10 cellular contexts compared by ENCODE assay signal in the genomic region with DNA sequence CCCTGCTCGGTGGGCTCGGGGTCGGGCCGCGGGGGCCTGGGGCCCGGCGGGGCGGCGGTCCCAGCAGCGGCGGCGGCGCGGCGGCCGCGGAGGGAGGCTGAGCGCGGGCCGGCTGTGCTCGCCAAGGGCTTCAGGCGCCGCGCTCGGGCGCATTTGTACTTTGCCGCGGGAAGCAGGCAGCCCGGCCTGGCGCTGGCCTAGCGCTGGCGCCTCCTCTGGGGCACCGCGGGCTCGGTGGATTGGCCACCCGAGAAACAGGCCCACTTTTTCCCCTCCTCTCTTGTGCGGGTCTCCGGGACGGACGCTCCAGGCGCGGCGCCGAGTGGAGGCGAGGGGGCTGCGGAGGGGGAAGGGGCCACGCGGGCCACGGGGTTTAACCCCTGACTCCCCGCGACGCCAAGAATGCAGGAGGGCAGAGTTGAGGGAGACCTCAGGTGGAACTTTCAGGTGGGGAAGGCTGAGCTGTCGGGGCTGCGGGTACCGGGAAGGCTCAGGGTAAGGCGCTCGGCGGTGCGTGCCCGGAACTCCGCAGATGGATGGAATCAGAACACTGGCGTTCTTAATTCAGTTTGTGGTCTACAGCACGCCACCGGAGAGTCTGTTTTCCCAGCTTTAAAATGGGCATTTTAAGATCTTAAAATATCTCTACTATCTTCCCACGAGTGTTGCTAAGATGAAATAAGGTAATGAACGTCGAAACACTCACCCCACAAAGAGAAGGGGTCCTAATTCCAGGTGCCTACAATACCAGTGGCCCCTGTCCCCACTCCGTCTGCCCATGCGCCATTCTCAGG. TPM values are rescaled to one million over a fixed set of nuclear protein-coding genes. Genes with fewer than 3 reads are reported as not detected.
DNase-seq lines count a peak whose midpoint lies in the region; ATAC-seq and TF ChIP-seq lines count a peak whose summit lies in the region.
"Had no signal": no experiment of that assay in that cellular context is flagged by ENCODE, and none has a peak within 500 bp of the region (broad histone marks: within the 10 kb centered on the region; RNA-seq: fewer than 3 reads in every experiment).

A gene with protein sequence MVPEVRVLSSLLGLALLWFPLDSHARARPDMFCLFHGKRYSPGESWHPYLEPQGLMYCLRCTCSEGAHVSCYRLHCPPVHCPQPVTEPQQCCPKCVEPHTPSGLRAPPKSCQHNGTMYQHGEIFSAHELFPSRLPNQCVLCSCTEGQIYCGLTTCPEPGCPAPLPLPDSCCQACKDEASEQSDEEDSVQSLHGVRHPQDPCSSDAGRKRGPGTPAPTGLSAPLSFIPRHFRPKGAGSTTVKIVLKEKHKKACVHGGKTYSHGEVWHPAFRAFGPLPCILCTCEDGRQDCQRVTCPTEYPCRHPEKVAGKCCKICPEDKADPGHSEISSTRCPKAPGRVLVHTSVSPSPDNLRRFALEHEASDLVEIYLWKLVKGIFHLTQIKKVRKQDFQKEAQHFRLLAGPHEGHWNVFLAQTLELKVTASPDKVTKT (minus strand): TSS at position 126 of the 794 bp plus-strand sequence. CDS start 538 bp downstream, outside the sequence.

- H3K27me3 Mint-ChIP-seq in central memory CD8-positive, alpha-beta T cell: peaks cover 59% of the 10 kb centered on the region

- no peaks in the 10 kb centered on the region for H3K9me3 Mint-ChIP-seq in central memory CD8-positive, alpha-beta T cell
- H3K9me3 Mint-ChIP-seq: activated naive CD4-positive, alpha-beta T cell treated with anti-CD3 and anti-CD28 coated beads, Interleukin-2, amount 50 U/mL, for 72 hours had no signal

- no peak for TF ChIP-seq CTCF in thoracic aorta (IDR thresholded peaks at IDR 0.05)

- H3K4me1 Mint-ChIP-seq in central memory CD8-positive, alpha-beta T cell: peaks cover 4% of the 10 kb centered on the region

- H3K9me3 ChIP-seq in thoracic aorta (no peaks in the 10 kb centered on the region), HAP-1 (no peaks in the 10 kb centered on the region)

- peak; percentile 42 for DNase-seq in DMS79 treated with DMSO at 0.1 percent for 48 hours (lab: John Stamatoyannopoulos, UW)
- no peak for DNase-seq in DMS79 (lab: John Stamatoyannopoulos, UW)
- DNase-seq in central memory CD8-positive, alpha-beta T cell (ENCODE audit: low spot score in 2 of 2): no peak
- DNase-seq in left lobe of liver (ENCODE audit: low spot score): no peak
- no peak for DNase-seq in thoracic aorta (ENCODE audit: low spot score)
- DNase-seq in HAP-1 (ENCODE audit: low spot score in 2 of 2): no peak
- DNase-seq: NCI-H82 had no signal

- no peaks in the 10 kb centered on the region for H3K36me3 Mint-ChIP-seq in central memory CD8-positive, alpha-beta T cell (ENCODE audit: insufficient read depth)
- H3K36me3 Mint-ChIP-seq: activated naive CD4-positive, alpha-beta T cell treated with anti-CD3 and anti-CD28 coated beads, Interleukin-2, amount 50 U/mL, for 72 hours had no signal

- H3K27ac Mint-ChIP-seq in central memory CD8-positive, alpha-beta T cell (ENCODE audit: low read depth): no peak within 1 kb of the TSS
- H3K27ac Mint-ChIP-seq: activated naive CD4-positive, alpha-beta T cell treated with anti-CD3 and anti-CD28 coated beads, Interleukin-2, amount 50 U/mL, for 72 hours had no signal

- peaks cover 6% of the 10 kb centered on the region in 2 donors for H3K4me1 ChIP-seq in thoracic aorta (ENCODE audit: control insufficient read depth in 1 of 2, low read depth in 2 of 2)
- no peaks in the 10 kb centered on the region for H3K4me1 ChIP-seq in HAP-1

- ATAC-seq in central memory CD8-positive, alpha-beta T cell (replicated peaks; ENCODE audit: extremely low read depth, poor library complexity, severe bottlenecking): no peak
- ATAC-seq in left lobe of liver (peak; percentile 82), thoracic aorta (ENCODE audit: insufficient number of reproducible peaks, low FRiP score, low read depth) (no peak), GM21528 (IDR thresholded peaks at IDR 0.05; ENCODE audit: low FRiP score, unreplicated experiment) (no peak), GM21619 (IDR thresholded peaks at IDR 0.05; ENCODE audit: unreplicated experiment) (no peak)
- ATAC-seq: activated naive CD4-positive, alpha-beta T cell treated with anti-CD3 and anti-CD28 coated beads, Interleukin-2, amount 50 U/mL, for 72 hours had no signal

- in situ Hi-C loops in HAP-1 (cut with MboI; ENCODE audit: low sequenced_read_pairs): no loop called here

- peak within 1 kb of the TSS; percentile 68 for H3K4me3 ChIP-seq in thoracic aorta
- no peak within 1 kb of the TSS for H3K4me3 ChIP-seq in HAP-1

- H3K27me3 ChIP-seq in thoracic aorta (replicated peaks; ENCODE audit: insufficient read depth) (no peaks in the 10 kb centered on the region), HAP-1 (ENCODE audit: low read depth) (peaks cover 44% of the 10 kb centered on the region)

- no peak within 1 kb of the TSS for H3K27ac ChIP-seq in thoracic aorta

- H3K4me3 Mint-ChIP-seq in central memory CD8-positive, alpha-beta T cell: peak within 1 kb of the TSS; percentile 46

- H3K36me3 ChIP-seq in thoracic aorta (no peaks in the 10 kb centered on the region), HAP-1 (replicated peaks) (no peaks in the 10 kb centered on the region)

RNA-seq across cellular contexts. Expression of the gene that starts here (rescaled TPM):
- 8.8 TPM for total RNA-seq in left lobe of liver
- total RNA-seq in thoracic aorta: 1 to 10 TPM in 1 of 2 donors, not detected in 1; 1.9 TPM
- total RNA-seq: activated naive CD4-positive, alpha-beta T cell treated with anti-CD3 and anti-CD28 coated beads, Interleukin-2, amount 50 U/mL, for 72 hours had no signal
